ENCODE assay signal across 2 cellular contexts in the genomic region with DNA sequence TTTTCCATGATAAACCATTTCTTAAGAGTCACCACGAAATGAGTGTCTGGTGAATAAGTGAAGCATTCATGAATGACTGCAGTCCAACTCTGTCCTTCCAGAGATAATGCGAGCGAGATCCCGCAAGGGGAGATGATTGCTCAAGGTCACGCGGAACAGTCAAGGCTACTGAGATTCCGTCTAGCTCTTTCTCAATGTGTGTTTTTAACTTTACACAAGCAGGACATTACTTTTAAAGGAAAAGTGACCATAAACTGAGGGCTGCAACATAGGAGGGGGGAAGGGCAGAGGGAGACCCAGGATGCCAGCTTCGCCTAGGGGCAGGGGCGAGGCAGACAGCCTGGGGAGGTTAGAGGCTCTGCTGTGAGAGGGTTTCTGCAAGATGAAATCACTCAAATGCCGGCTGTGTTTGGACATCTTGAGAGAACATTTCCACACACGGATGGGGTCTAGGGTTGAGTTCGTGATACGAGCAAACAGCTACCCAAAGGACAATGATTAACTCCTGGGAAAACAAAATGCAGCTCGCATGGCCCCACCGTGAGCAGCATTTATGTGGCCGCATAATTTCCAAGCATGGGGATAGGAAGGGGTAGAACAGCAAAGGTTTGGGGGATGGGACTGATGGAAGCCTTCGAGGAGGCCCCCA.
TF ChIP-seq lines count a peak whose summit lies in the region.

No MANE protein-coding gene starts in this region.

TF ChIP-seq in K562, 482 proteins besides CTCF, POLR2A, EP300 and RAD21:
- TF ChIP-seq ESRRA (IDR thresholded peaks at IDR 0.05; ENCODE audit: borderline replicate concordance, low read depth), result peak; percentile 28; the same call in 1 of the 2 replicates
- TF ChIP-seq ZNF324 (CRISPR knock-in tag; IDR thresholded peaks at IDR 0.05), result no peak
- no peak for TF ChIP-seq ZNF780A (CRISPR knock-in tag; IDR thresholded peaks at IDR 0.05)
- TF ChIP-seq ZNF24 (IDR thresholded peaks at IDR 0.05), result peak; percentile 51; the same call in 1 of the 2 replicates
- TF ChIP-seq CEBPG (CRISPR knock-in tag; IDR thresholded peaks at IDR 0.05), result no peak
- 0 out of 4 replicates have a peak, but pooled peaks of 1 of the 2 experiments have one; percentile 17 for TF ChIP-seq CEBPG (tag; conservative IDR thresholded peaks at IDR 0.05 in 1 of 2, IDR thresholded peaks at IDR 0.05 in 1 of 2)
- TF ChIP-seq E2F3 (CRISPR knock-in tag; IDR thresholded peaks at IDR 0.05), result no peak
- TF ChIP-seq CEBPB (tag; IDR thresholded peaks at IDR 0.05), result 0 out of 2 replicates have a peak, but pooled peaks have one; percentile 19
TF ChIP-seq in K562: peak in this region for 4.

TF ChIP-seq in HepG2, 621 proteins besides CTCF, POLR2A, EP300 and RAD21 (continues in another document):
- TF ChIP-seq CEBPG (CRISPR knock-in tag; IDR thresholded peaks at IDR 0.05), result peak; percentile 45; the same call in 1 of the 2 replicates
- no peak for TF ChIP-seq CHCHD3 (CRISPR knock-in tag; IDR thresholded peaks at IDR 0.05)
- TF ChIP-seq GATAD2A (CRISPR knock-in tag; IDR thresholded peaks at IDR 0.05), result peak; percentile 9; the same call in 1 of the 2 replicates
- TF ChIP-seq, protein P1, sequence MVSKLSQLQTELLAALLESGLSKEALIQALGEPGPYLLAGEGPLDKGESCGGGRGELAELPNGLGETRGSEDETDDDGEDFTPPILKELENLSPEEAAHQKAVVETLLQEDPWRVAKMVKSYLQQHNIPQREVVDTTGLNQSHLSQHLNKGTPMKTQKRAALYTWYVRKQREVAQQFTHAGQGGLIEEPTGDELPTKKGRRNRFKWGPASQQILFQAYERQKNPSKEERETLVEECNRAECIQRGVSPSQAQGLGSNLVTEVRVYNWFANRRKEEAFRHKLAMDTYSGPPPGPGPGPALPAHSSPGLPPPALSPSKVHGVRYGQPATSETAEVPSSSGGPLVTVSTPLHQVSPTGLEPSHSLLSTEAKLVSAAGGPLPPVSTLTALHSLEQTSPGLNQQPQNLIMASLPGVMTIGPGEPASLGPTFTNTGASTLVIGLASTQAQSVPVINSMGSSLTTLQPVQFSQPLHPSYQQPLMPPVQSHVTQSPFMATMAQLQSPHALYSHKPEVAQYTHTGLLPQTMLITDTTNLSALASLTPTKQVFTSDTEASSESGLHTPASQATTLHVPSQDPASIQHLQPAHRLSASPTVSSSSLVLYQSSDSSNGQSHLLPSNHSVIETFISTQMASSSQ (IDR thresholded peaks at IDR 0.05; ENCODE audit: low read depth), result peak; percentile 78; the same call in 1 of the 2 replicates
- TF ChIP-seq, protein P1 (CRISPR knock-in tag; IDR thresholded peaks at IDR 0.05; ENCODE audit: borderline replicate concordance), result no peak; the same call in 1 of the 2 replicates
- TF ChIP-seq HNF4A (CRISPR knock-in tag; IDR thresholded peaks at IDR 0.05), result peak; percentile 44
- TF ChIP-seq MED1 (CRISPR knock-in tag; IDR thresholded peaks at IDR 0.05), result peak; percentile 35
- peak; percentile 5; the same call in 1 of the 2 replicates for TF ChIP-seq RARA (CRISPR knock-in tag; IDR thresholded peaks at IDR 0.05)
- TF ChIP-seq ZNF878 (CRISPR knock-in tag; IDR thresholded peaks at IDR 0.05), result 0 out of 2 replicates have a peak, but pooled peaks have one; percentile 69
- TF ChIP-seq PATZ1 (CRISPR knock-in tag; IDR thresholded peaks at IDR 0.05), result peak; percentile 8; the same call in 1 of the 2 replicates
- TF ChIP-seq SRSF4 (IDR thresholded peaks at IDR 0.05; ENCODE audit: low read depth, low read length, poor library complexity, severe bottlenecking), result no peak
- TF ChIP-seq NCOA2 (CRISPR knock-in tag; IDR thresholded peaks at IDR 0.05), result peak; percentile 20; the same call in 1 of the 2 replicates
- 0 out of 2 replicates have a peak, but pooled peaks have one; percentile 11 for TF ChIP-seq GMEB1 (CRISPR knock-in tag; IDR thresholded peaks at IDR 0.05; ENCODE audit: borderline replicate concordance)
- no peak for TF ChIP-seq ZFP36L2 (CRISPR knock-in tag; IDR thresholded peaks at IDR 0.05)
- TF ChIP-seq, protein P2, sequence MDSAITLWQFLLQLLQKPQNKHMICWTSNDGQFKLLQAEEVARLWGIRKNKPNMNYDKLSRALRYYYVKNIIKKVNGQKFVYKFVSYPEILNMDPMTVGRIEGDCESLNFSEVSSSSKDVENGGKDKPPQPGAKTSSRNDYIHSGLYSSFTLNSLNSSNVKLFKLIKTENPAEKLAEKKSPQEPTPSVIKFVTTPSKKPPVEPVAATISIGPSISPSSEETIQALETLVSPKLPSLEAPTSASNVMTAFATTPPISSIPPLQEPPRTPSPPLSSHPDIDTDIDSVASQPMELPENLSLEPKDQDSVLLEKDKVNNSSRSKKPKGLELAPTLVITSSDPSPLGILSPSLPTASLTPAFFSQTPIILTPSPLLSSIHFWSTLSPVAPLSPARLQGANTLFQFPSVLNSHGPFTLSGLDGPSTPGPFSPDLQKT (CRISPR knock-in tag; IDR thresholded peaks at IDR 0.05; ENCODE audit: borderline replicate concordance), result no peak
- TF ChIP-seq, protein P3, sequence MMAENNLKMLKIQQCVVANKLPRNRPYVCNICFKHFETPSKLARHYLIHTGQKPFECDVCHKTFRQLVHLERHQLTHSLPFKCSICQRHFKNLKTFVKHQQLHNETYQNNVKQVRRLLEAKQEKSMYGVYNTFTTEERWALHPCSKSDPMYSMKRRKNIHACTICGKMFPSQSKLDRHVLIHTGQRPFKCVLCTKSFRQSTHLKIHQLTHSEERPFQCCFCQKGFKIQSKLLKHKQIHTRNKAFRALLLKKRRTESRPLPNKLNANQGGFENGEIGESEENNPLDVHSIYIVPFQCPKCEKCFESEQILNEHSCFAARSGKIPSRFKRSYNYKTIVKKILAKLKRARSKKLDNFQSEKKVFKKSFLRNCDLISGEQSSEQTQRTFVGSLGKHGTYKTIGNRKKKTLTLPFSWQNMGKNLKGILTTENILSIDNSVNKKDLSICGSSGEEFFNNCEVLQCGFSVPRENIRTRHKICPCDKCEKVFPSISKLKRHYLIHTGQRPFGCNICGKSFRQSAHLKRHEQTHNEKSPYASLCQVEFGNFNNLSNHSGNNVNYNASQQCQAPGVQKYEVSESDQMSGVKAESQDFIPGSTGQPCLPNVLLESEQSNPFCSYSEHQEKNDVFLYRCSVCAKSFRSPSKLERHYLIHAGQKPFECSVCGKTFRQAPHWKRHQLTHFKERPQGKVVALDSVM (CRISPR knock-in tag; IDR thresholded peaks at IDR 0.05), result peak; percentile 30; the same call in 1 of the 2 replicates
- peak; percentile 44; the same call in 1 of the 2 replicates for TF ChIP-seq MEIS1 (CRISPR knock-in tag; IDR thresholded peaks at IDR 0.05; ENCODE audit: borderline replicate concordance)
- no peak for TF ChIP-seq MLLT10 (CRISPR knock-in tag; IDR thresholded peaks at IDR 0.05)
- TF ChIP-seq, protein P4, sequence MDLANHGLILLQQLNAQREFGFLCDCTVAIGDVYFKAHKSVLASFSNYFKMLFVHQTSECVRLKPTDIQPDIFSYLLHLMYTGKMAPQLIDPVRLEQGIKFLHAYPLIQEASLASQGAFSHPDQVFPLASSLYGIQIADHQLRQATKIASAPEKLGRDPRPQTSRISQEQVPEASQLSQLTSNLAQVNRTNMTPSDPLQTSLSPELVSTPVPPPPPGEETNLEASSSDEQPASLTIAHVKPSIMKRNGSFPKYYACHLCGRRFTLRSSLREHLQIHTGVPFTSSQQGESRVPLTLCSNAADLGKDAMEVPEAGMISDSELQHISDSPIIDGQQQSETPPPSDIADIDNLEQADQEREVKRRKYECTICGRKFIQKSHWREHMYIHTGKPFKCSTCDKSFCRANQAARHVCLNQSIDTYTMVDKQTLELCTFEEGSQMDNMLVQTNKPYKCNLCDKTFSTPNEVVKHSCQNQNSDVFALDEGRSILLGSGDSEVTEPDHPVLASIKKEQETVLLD (CRISPR knock-in tag; IDR thresholded peaks at IDR 0.05; ENCODE audit: low read depth), result 0 out of 2 replicates have a peak, but pooled peaks have one; percentile 8
- 0 out of 2 replicates have a peak, but pooled peaks have one; percentile 13 for TF ChIP-seq FOXO1 (CRISPR knock-in tag; IDR thresholded peaks at IDR 0.05)
- TF ChIP-seq ARID5B (CRISPR knock-in tag; IDR thresholded peaks at IDR 0.05), result peak; percentile 16; the same call in 1 of the 2 replicates
- TF ChIP-seq KDM2A (CRISPR knock-in tag; IDR thresholded peaks at IDR 0.05; ENCODE audit: borderline replicate concordance, low read depth), result 0 out of 2 replicates have a peak, but pooled peaks have one; percentile 13
- TF ChIP-seq SOX13 (IDR thresholded peaks at IDR 0.05), result 0 out of 2 replicates have a peak, but pooled peaks have one; percentile 15
- no peak for TF ChIP-seq SOX13 (CRISPR knock-in tag; conservative IDR thresholded peaks at IDR 0.05 in 1 of 2, IDR thresholded peaks at IDR 0.05 in 1 of 2)
- TF ChIP-seq ZC3H4 (CRISPR knock-in tag; IDR thresholded peaks at IDR 0.05; ENCODE audit: borderline replicate concordance), result peak; percentile 71; the same call in 1 of the 2 replicates
- no peak for TF ChIP-seq SALL2 (CRISPR knock-in tag; IDR thresholded peaks at IDR 0.05)
- peak; percentile 19 for TF ChIP-seq RBM22 (optimal IDR thresholded peaks at IDR 0.05; ENCODE audit: low read length)
- peak; percentile 74 for TF ChIP-seq ZSCAN25 (CRISPR knock-in tag; IDR thresholded peaks at IDR 0.05)
- peak; percentile 5 for TF ChIP-seq POLR2G (IDR thresholded peaks at IDR 0.05; ENCODE audit: low read depth, low read length)
- TF ChIP-seq, protein P5, sequence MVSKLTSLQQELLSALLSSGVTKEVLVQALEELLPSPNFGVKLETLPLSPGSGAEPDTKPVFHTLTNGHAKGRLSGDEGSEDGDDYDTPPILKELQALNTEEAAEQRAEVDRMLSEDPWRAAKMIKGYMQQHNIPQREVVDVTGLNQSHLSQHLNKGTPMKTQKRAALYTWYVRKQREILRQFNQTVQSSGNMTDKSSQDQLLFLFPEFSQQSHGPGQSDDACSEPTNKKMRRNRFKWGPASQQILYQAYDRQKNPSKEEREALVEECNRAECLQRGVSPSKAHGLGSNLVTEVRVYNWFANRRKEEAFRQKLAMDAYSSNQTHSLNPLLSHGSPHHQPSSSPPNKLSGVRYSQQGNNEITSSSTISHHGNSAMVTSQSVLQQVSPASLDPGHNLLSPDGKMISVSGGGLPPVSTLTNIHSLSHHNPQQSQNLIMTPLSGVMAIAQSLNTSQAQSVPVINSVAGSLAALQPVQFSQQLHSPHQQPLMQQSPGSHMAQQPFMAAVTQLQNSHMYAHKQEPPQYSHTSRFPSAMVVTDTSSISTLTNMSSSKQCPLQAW (CRISPR knock-in tag; IDR thresholded peaks at IDR 0.05), result peak; percentile 30; the same call in 1 of the 2 replicates
- peak; percentile 43; the same call in 1 of the 2 replicates for TF ChIP-seq FOXJ3 (CRISPR knock-in tag; IDR thresholded peaks at IDR 0.05; ENCODE audit: borderline replicate concordance)
